Comparison of ENCODE assay signal across 8 cellular contexts in the genomic region with DNA sequence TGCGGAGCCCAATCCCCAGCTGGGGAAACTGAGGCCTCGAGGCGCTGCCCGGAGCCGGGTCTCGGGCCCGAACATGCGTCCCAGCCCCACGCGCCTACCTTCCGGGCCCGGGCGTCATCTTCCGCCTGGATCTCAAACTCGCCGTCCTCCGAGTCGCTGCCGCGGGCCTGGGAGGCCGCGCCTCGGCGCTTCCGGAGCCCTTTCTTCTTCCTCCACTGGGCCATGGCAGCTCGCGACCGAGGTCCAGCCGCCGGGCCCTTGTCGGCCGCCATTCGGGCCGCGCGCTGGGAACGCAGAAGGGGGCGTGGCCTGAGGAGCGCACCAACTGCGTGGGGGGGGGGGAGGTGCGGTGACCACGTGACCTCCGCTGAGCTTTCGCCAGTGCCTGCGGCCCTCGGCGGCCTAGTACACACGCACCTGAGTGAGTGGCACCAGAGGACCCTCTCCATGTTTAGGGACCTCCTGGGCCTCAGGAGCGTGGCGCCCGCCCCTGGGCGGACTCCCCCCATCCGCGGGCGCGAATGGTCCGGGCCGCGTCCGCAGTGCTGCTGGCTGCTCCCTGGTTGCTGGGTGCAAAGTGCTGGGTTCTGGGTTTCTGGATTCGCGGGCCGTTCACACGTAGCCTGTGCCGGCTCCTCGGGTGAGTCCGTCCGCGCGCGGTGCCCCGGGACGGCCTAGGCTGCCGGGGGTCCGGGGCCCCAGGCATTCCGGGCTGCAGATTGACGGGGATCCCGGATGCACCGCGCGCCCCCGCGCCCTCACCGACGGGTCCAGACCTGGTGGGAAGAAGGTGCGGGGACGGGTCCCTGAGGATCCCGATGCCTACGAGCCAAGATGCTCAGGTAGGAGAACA. TPM values are rescaled to one million over a fixed set of nuclear protein-coding genes. Genes with fewer than 3 reads are reported as not detected.
DNase-seq lines count a peak whose midpoint lies in the region; ATAC-seq lines count a peak whose summit lies in the region.

A gene with protein sequence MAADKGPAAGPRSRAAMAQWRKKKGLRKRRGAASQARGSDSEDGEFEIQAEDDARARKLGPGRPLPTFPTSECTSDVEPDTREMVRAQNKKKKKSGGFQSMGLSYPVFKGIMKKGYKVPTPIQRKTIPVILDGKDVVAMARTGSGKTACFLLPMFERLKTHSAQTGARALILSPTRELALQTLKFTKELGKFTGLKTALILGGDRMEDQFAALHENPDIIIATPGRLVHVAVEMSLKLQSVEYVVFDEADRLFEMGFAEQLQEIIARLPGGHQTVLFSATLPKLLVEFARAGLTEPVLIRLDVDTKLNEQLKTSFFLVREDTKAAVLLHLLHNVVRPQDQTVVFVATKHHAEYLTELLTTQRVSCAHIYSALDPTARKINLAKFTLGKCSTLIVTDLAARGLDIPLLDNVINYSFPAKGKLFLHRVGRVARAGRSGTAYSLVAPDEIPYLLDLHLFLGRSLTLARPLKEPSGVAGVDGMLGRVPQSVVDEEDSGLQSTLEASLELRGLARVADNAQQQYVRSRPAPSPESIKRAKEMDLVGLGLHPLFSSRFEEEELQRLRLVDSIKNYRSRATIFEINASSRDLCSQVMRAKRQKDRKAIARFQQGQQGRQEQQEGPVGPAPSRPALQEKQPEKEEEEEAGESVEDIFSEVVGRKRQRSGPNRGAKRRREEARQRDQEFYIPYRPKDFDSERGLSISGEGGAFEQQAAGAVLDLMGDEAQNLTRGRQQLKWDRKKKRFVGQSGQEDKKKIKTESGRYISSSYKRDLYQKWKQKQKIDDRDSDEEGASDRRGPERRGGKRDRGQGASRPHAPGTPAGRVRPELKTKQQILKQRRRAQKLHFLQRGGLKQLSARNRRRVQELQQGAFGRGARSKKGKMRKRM (minus strand): TSS at position 299 of the 853 bp plus-strand sequence. CDS start 27 bp downstream, at position 272.
A gene with protein sequence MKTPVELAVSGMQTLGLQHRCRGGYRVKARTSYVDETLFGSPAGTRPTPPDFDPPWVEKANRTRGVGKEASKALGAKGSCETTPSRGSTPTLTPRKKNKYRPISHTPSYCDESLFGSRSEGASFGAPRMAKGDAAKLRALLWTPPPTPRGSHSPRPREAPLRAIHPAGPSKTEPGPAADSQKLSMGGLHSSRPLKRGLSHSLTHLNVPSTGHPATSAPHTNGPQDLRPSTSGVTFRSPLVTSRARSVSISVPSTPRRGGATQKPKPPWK (plus strand): TSS at position 542 of the 853 bp plus-strand sequence. CDS start 1,026 bp downstream, outside the sequence.

- ATAC-seq in HG03442 (IDR thresholded peaks at IDR 0.05; ENCODE audit: unreplicated experiment), result peak; percentile 39

- DNase-seq in C1 segment of cervical spinal cord (lab: John Stamatoyannopoulos, UW) (peak; percentile 61 to 94 (median 84)), GM19238 (ENCODE audit: insufficient read length, low spot score) (peak; percentile 72), NCI-H82 treated with DMSO at 0.1 percent for 48 hours (lab: John Stamatoyannopoulos, UW; ENCODE audit: unreplicated experiment) (peak; percentile 51), lung microvascular endothelial cell (ENCODE audit: low read depth in 2 of 2) (peak; percentile 83 to 89)
- peak; percentile 40 to 72 for DNase-seq in activated CD8-positive, alpha-beta memory T cell treated with anti-CD3 and anti-CD28 coated beads for 1 hour (ENCODE audit: extremely low read depth in 1 of 2, low read depth in 1 of 2)
- peak; percentile 75 for DNase-seq in effector CD4-positive, alpha-beta T cell
- DNase-seq in stimulated activated CD4-positive, alpha-beta T cell treated with anti-CD3 and anti-CD28 coated beads, TNF-alpha, amount 100 ng/mL, for 4 hours (ENCODE audit: low read depth in 3 of 3), result peak; percentile 68 to 81 (median 70)

RNA-seq across cellular contexts. Expression of the first gene that starts in this region (rescaled TPM):
- 30.2 and 31.4 TPM in 2 replicates for total RNA-seq in lung microvascular endothelial cell

RNA-seq across cellular contexts. Expression of the second gene that starts in this region (rescaled TPM):
- 13.1 and 15.9 TPM in 2 replicates for total RNA-seq in lung microvascular endothelial cell

Comparison
In these comparisons a context has a peak if more than half of its experiments do, and no peak if none do; other contexts are left out.
1. Peak in every context shown above with its lines: DNase-seq and ATAC-seq.